19 cellular contexts compared by ENCODE assay signal in genomic region chr15:92591275-92591674, GRCh38.
"Had no signal": no experiment of that assay in that cellular context is flagged by ENCODE, and none has a peak within 500 bp of the region (broad histone marks: within the 10 kb centered on the region; RNA-seq: fewer than 3 reads in every experiment).

No MANE protein-coding gene starts in this region.

- ATAC-seq: foreskin keratinocyte, gastroesophageal sphincter, left lung, lower lobe of right lung, mucosa of descending colon had no signal

- H3K4me1 ChIP-seq: foreskin keratinocyte, gastroesophageal sphincter, left lung, lower lobe of right lung had no signal

- H3K9me3 ChIP-seq: esophagus muscularis mucosa, gastroesophageal sphincter, heart left ventricle, left lung, lower lobe of right lung, mucosa of descending colon had no signal

- H3K27ac ChIP-seq: coronary artery, dorsolateral prefrontal cortex, esophagus muscularis mucosa, foreskin keratinocyte, gastroesophageal sphincter, hepatocyte, left lung, lower lobe of right lung had no signal

- H3K27me3 ChIP-seq: gastroesophageal sphincter, hepatocyte, left lung had no signal

- H3K4me3 ChIP-seq: coronary artery, dorsolateral prefrontal cortex, esophagus muscularis mucosa, gastroesophageal sphincter, hepatocyte, left lung, lower lobe of right lung, mucosa of descending colon had no signal

- DNase-seq: dermis blood vessel endothelial cell; dorsolateral prefrontal cortex; effector CD4-positive, alpha-beta T cell; effector memory CD4-positive, alpha-beta T cell; foreskin keratinocyte; heart left ventricle; hypothalamus; immature natural killer cell; islet precursor cell; kidney; kidney glomerular epithelial cell; left lung; lower lobe of right lung; mesenchymal stem cell; mucosa of descending colon had no signal
